8 cellular contexts compared by ENCODE assay signal in genomic region chr6:53302678-53303360, GRCh38. TPM values are rescaled to one million over a fixed set of nuclear protein-coding genes. Genes with fewer than 3 reads are reported as not detected.
DNase-seq lines count a peak whose midpoint lies in the region; ATAC-seq and TF ChIP-seq lines count a peak whose summit lies in the region.

No MANE protein-coding gene starts in this region.

- H3K4me3 ChIP-seq in AG10803 (ENCODE audit: low read length) = peak overlapping the region; percentile 23
- H3K4me3 ChIP-seq in mucosa of descending colon = no peak overlapping the region

- intact Hi-C loops in mucosa of descending colon (cut with DNase I, micrococcal nuclease) = no loop called here

- H3K36me3 ChIP-seq in mucosa of descending colon (ENCODE audit: low read depth) = no peaks in the 10 kb centered on the region

- peaks cover 74% of the 10 kb centered on the region for H3K4me1 Mint-ChIP-seq in central memory CD8-positive, alpha-beta T cell

- H3K4me1 ChIP-seq in mucosa of descending colon (ENCODE audit: low read depth) = peaks cover 4% of the 10 kb centered on the region

- H3K27me3 Mint-ChIP-seq in central memory CD8-positive, alpha-beta T cell = no peaks in the 10 kb centered on the region

- H3K27ac Mint-ChIP-seq in central memory CD8-positive, alpha-beta T cell (ENCODE audit: low read depth) = peak overlapping the region; percentile 72

- no peak for TF ChIP-seq CTCF in AG10803 (conservative IDR thresholded peaks at IDR 0.05; ENCODE audit: low read length)
- no peak for TF ChIP-seq CTCF in mucosa of descending colon (IDR thresholded peaks at IDR 0.05)

- no peaks in the 10 kb centered on the region for H3K9me3 ChIP-seq in mucosa of descending colon

- ATAC-seq in central memory CD8-positive, alpha-beta T cell (replicated peaks; ENCODE audit: extremely low read depth, poor library complexity, severe bottlenecking) = peak; percentile 67
- peak; percentile 25 for ATAC-seq in mucosa of descending colon
- ATAC-seq in HG02610 (IDR thresholded peaks at IDR 0.05; ENCODE audit: unreplicated experiment) = no peak
- ATAC-seq in HG02840 (IDR thresholded peaks at IDR 0.05; ENCODE audit: low FRiP score, unreplicated experiment) = no peak

- H3K36me3 Mint-ChIP-seq in central memory CD8-positive, alpha-beta T cell (ENCODE audit: insufficient read depth) = peaks cover 15% of the 10 kb centered on the region

- DNase-seq in AG10803 (ENCODE audit: low read depth) (peak; percentile 89), M059J (ENCODE audit: low read depth) (peak; percentile 95), mucosa of descending colon (no peak), D341Med (ENCODE audit: low spot score) (no peak)
- DNase-seq in central memory CD8-positive, alpha-beta T cell (ENCODE audit: low spot score in 2 of 2) = no peak
- no peak for DNase-seq in activated CD4-positive, alpha-beta T cell treated with anti-CD3 and anti-CD28 coated beads for 48 hours

- peak overlapping the region; percentile 68 for H3K4me3 Mint-ChIP-seq in central memory CD8-positive, alpha-beta T cell

- no peaks in the 10 kb centered on the region for H3K9me3 Mint-ChIP-seq in central memory CD8-positive, alpha-beta T cell

RNA-seq across cellular contexts. Expression of gene ELOVL5, which starts 45.9 kb away (rescaled TPM):
- 149 and 190 TPM in 2 replicates for total RNA-seq in M059J (2014; rRNA removed; shearing (Covaris generic))
- 10 to 100 TPM; 11.5 to 60.6 (median 27.5) TPM for total RNA-seq in mucosa of descending colon

Comparison
In these comparisons a context has a peak if more than half of its experiments do, and no peak if none do; other contexts are left out.
1. DNase-seq: peak in AG10803 (single experiment) and M059J (single experiment); none in central memory CD8-positive, alpha-beta T cell (0 of 2), mucosa of descending colon (0 of 3), D341Med (single experiment) and activated CD4-positive, alpha-beta T cell treated with anti-CD3 and anti-CD28 coated beads for 48 hours (single experiment).
2. ATAC-seq: peak in central memory CD8-positive, alpha-beta T cell (single experiment) and mucosa of descending colon (single experiment); none in HG02610 (single experiment) and HG02840 (single experiment).